Comparison of ENCODE assay signal across 20 cellular contexts in the genomic region with DNA sequence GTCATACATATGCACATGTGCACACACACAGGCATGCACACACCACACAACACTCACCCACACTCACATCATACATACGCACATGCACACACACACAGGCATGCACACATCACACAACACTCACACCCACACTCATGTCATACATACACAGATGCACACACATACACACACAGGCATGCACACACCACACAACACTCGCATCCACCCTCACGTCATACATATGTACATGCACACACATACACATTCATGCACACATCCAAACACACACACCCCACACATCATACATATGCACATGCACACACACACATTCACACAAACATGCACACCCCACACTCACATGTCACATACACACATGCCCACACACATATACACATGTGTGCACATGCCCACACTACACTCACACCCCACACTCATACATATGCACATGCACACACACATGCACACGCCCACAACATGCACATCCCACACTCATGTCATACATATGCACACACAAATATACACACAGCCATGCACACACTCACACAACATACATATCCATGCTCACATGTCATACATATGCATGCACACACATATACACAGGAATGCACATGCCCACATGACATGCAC.
DNase-seq lines count a peak whose midpoint lies in the region; ATAC-seq, FAIRE-seq and TF ChIP-seq lines count a peak whose summit lies in the region.
"Had no signal": no experiment of that assay in that cellular context is flagged by ENCODE, and none has a peak within 500 bp of the region (broad histone marks: within the 10 kb centered on the region; RNA-seq: fewer than 3 reads in every experiment).

No MANE protein-coding gene starts in this region.

- H3K4me2 ChIP-seq in osteoblast (ENCODE audit: insufficient read depth, low read length), result no peak overlapping the region

- H3K79me2 ChIP-seq in osteoblast (ENCODE audit: insufficient read depth, low read length), result no peaks in the 10 kb centered on the region

- H4K20me1 ChIP-seq in osteoblast (ENCODE audit: insufficient read depth, low read length), result no peaks in the 10 kb centered on the region

- no peak for ATAC-seq in HG03097 (IDR thresholded peaks at IDR 0.05; ENCODE audit: low FRiP score, unreplicated experiment)
- ATAC-seq: GM12878 had no signal

- FAIRE-seq in GM18507 (lab: Jason Lieb, UNC) (peak; percentile 38), HTR-8/SVneo (lab: Jason Lieb, UNC) (peak; percentile 96)
- FAIRE-seq: GM12878 had no signal

- H3K9me3 Mint-ChIP-seq in endodermal cell (no peaks in the 10 kb centered on the region), type B pancreatic cell (no peaks in the 10 kb centered on the region)

- H3K4me1 ChIP-seq in endodermal cell (ENCODE audit: control insufficient read depth, insufficient read depth, low read length) (no peaks in the 10 kb centered on the region), osteoblast (ENCODE audit: insufficient read depth, low read length) (no peaks in the 10 kb centered on the region), esophagus squamous epithelium (no peaks in the 10 kb centered on the region)

- TF ChIP-seq POLR2A in esophagus squamous epithelium (IDR thresholded peaks at IDR 0.05), result no peak

- H3K27me3 ChIP-seq in endodermal cell (ENCODE audit: control insufficient read depth, insufficient read depth, low read length, poor library complexity, severe bottlenecking), result no peaks in the 10 kb centered on the region
- H3K27me3 ChIP-seq in osteoblast (ENCODE audit: insufficient read depth, low read length), result no peaks in the 10 kb centered on the region
- H3K27me3 ChIP-seq in esophagus squamous epithelium, result no peaks in the 10 kb centered on the region
- H3K27me3 ChIP-seq: SJSA1 had no signal

- H3K4me3 Mint-ChIP-seq in endodermal cell (no peak overlapping the region), type B pancreatic cell (no peak overlapping the region)
- H3K4me3 Mint-ChIP-seq: CD14-positive monocyte, HFFc6 had no signal

- H3K4me3 ChIP-seq in endodermal cell (ENCODE audit: low read length), result peak overlapping the region; percentile 63
- no peak overlapping the region for H3K4me3 ChIP-seq in osteoblast (ENCODE audit: insufficient read depth, low read length)
- no peak overlapping the region for H3K4me3 ChIP-seq in esophagus squamous epithelium
- H3K4me3 ChIP-seq: GM12878, SJSA1 had no signal

- no peaks in the 10 kb centered on the region for H3K4me1 Mint-ChIP-seq in endodermal cell
- no peaks in the 10 kb centered on the region for H3K4me1 Mint-ChIP-seq in type B pancreatic cell (ENCODE audit: unreplicated experiment)
- H3K4me1 Mint-ChIP-seq: CD14-positive monocyte had no signal

- H3K27me3 Mint-ChIP-seq in endodermal cell (ENCODE audit: insufficient read depth) (no peaks in the 10 kb centered on the region), type B pancreatic cell (no peaks in the 10 kb centered on the region)

- H3K9me3 ChIP-seq in endodermal cell (ENCODE audit: control insufficient read depth, low read length), result peaks cover 49% of the 10 kb centered on the region
- H3K9me3 ChIP-seq in osteoblast (ENCODE audit: low read depth, low read length), result peaks cover 6% of the 10 kb centered on the region
- no peaks in the 10 kb centered on the region for H3K9me3 ChIP-seq in esophagus squamous epithelium

- TF ChIP-seq CTCF in endodermal cell (conservative IDR thresholded peaks at IDR 0.05) (no peak), osteoblast (IDR thresholded peaks at IDR 0.05; ENCODE audit: extremely low read depth, low read depth, low read length) (no peak), esophagus squamous epithelium (IDR thresholded peaks at IDR 0.05) (no peak), type B pancreatic cell (conservative IDR thresholded peaks at IDR 0.05) (no peak)

- no peak overlapping the region for H2AFZ ChIP-seq in osteoblast (ENCODE audit: low read length)

- DNase-seq in GM18507 (ENCODE audit: extremely low spot score, insufficient read length, low read depth) (no peak), HTR-8/SVneo (ENCODE audit: insufficient read length, low spot score) (no peak), endodermal cell (peak; percentile 1), osteoblast (ENCODE audit: insufficient read length, low spot score, missing footprints) (peak; percentile 29), esophagus squamous epithelium (lab: John Stamatoyannopoulos, UW) (no peak), type B pancreatic cell (ENCODE audit: extremely low spot score, unreplicated experiment) (no peak)
- DNase-seq: ACHN, AML-193, DMS 273 treated with DMSO at 0.1 percent for 48 hours, GDM1, GOT3, HFFc6, NCI-H1436, NCI-H2081, NCI-H510A, NCI-H774 had no signal

- H3K27ac Mint-ChIP-seq in endodermal cell (no peak overlapping the region), type B pancreatic cell (no peak overlapping the region)
- H3K27ac Mint-ChIP-seq: CD14-positive monocyte, HFFc6 had no signal

- 88 to 89% methylated on average over 4 of the region's 4 CpGs for WGBS in endodermal cell (ENCODE audit: insufficient coverage in 1 of 2, insufficient read length in 1 of 2), 2 experiments
- WGBS in esophagus squamous epithelium, 2 donors, result 89 to 90% methylated on average over 4 of the region's 4 CpGs

- no peaks in the 10 kb centered on the region for H3K36me3 ChIP-seq in endodermal cell (ENCODE audit: control insufficient read depth, insufficient read depth, low read length)
- H3K36me3 ChIP-seq in osteoblast (ENCODE audit: insufficient read depth, low read length), result no peaks in the 10 kb centered on the region
- no peaks in the 10 kb centered on the region for H3K36me3 ChIP-seq in esophagus squamous epithelium
- H3K36me3 ChIP-seq: SJSA1 had no signal

- H3K9ac ChIP-seq in endodermal cell (ENCODE audit: extremely low read depth, low read length, poor library complexity, severe bottlenecking), result no peak overlapping the region

- no peak overlapping the region for H3K27ac ChIP-seq in endodermal cell (ENCODE audit: low read depth, low read length)
- no peak overlapping the region for H3K27ac ChIP-seq in osteoblast (ENCODE audit: low read depth, low read length)
- H3K27ac ChIP-seq in esophagus squamous epithelium, result no peak overlapping the region
- H3K27ac ChIP-seq: SJSA1 had no signal

- intact Hi-C loops in esophagus squamous epithelium (cut with DNase I), result no loop called here

- H3K36me3 Mint-ChIP-seq in endodermal cell (ENCODE audit: low read depth), result no peaks in the 10 kb centered on the region
- H3K36me3 Mint-ChIP-seq in type B pancreatic cell, result no peaks in the 10 kb centered on the region
- H3K36me3 Mint-ChIP-seq: CD14-positive monocyte had no signal

Comparison
In these comparisons a context has a peak if more than half of its experiments do, and no peak if none do; other contexts are left out.
1. DNase-seq: peak in endodermal cell (single experiment) and osteoblast (single experiment); none in GM18507 (single experiment), HTR-8/SVneo (single experiment), esophagus squamous epithelium (single experiment) and type B pancreatic cell (single experiment).